In genomic region chrX:154136627-154137161, GRCh38 we compare ENCODE assay signal across 8 cellular contexts. TPM values are rescaled to one million over a fixed set of nuclear protein-coding genes. Genes with fewer than 3 reads are reported as not detected.
A peak's percentile ranks its signal among the peaks of the same experiment; 100 is the strongest.
DNase-seq lines count a peak whose midpoint lies in the region; ATAC-seq lines count a peak whose summit lies in the region.

No MANE protein-coding gene starts in this region.

- ATAC-seq in GM18858 (IDR thresholded peaks at IDR 0.05; ENCODE audit: unreplicated experiment): no peak

- H3K4me3 ChIP-seq in mesodermal cell (ENCODE audit: extremely low read depth, insufficient read depth, low read length, poor library complexity, severe bottlenecking): peak overlapping the region; percentile 8

- no peaks in the 10 kb centered on the region for H3K9me3 ChIP-seq in mesodermal cell (ENCODE audit: control insufficient read depth, low read length)

- peaks cover 3% of the 10 kb centered on the region for H3K4me1 ChIP-seq in mesodermal cell (ENCODE audit: control insufficient read depth, insufficient read depth, low read length, poor library complexity, severe bottlenecking)

- no peak overlapping the region for H3K27ac ChIP-seq in mesodermal cell (ENCODE audit: low read depth, low read length, severe bottlenecking)

- no peaks in the 10 kb centered on the region for H3K36me3 ChIP-seq in mesodermal cell (ENCODE audit: control insufficient read depth, insufficient read depth, low read length)

- 3 to 5% methylated on average over 6 to 31 of the region's 44 CpGs for WGBS in mesodermal cell (ENCODE audit: insufficient coverage in 2 of 2), 2 experiments

- DNase-seq in NOMO-1 (lab: John Stamatoyannopoulos, UW; ENCODE audit: unreplicated experiment in 2 of 2): peak; percentile 25 to 40
- no peak for DNase-seq in NOMO-1 treated with dmso at 0.1 percent for 144 hours (lab: John Stamatoyannopoulos, UW; ENCODE audit: unreplicated experiment)
- DNase-seq in NCI-H2171 treated with DMSO at 0.1 percent for 48 hours (lab: John Stamatoyannopoulos, UW): peak; percentile 41
- peak; percentile 39 to 41 for DNase-seq in activated CD4-positive, alpha-beta T cell treated with anti-CD3 and anti-CD28 coated beads, Interleukin-2, amount 50 U/mL, for 24 hours (ENCODE audit: low read depth in 1 of 2, low spot score in 1 of 2)
- peak; percentile 81 for DNase-seq in ecto neural progenitor cell (ENCODE audit: low spot score)
- peak; percentile 11 to 49 for DNase-seq in stimulated activated CD8-positive, alpha-beta memory T cell treated with anti-CD3 and anti-CD28 coated beads, Interleukin-15, amount 100 ng/mL, for 4 hours (ENCODE audit: low read depth in 2 of 2)

RNA-seq across cellular contexts. Expression of gene OPN1LW, which starts 7.3 kb away (rescaled TPM):
- not detected for polyA plus RNA-seq in mesodermal cell (2013, experiment 1 of 2)
- not detected for polyA plus RNA-seq in mesodermal cell (2013, experiment 2 of 2)

RNA-seq across cellular contexts. Expression of gene MECP2, which starts 39.2 kb away (rescaled TPM):
- 25.3 TPM for polyA plus RNA-seq in mesodermal cell (2013, experiment 1 of 2)
- polyA plus RNA-seq in mesodermal cell (2013, experiment 2 of 2): 22.6 TPM

RNA-seq across cellular contexts. Expression of gene OPN1MW, which starts 45.7 kb away (rescaled TPM):
- polyA plus RNA-seq in mesodermal cell (2013, experiment 1 of 2): not detected
- not detected for polyA plus RNA-seq in mesodermal cell (2013, experiment 2 of 2)
